9 cellular contexts compared by ENCODE assay signal in genomic region chr3:7086417-7086816, GRCh38.
"Had no signal": no experiment of that assay in that cellular context is flagged by ENCODE, and none has a peak within 500 bp of the region (broad histone marks: within the 10 kb centered on the region; RNA-seq: fewer than 3 reads in every experiment).

No MANE protein-coding gene starts in this region.

- H3K4me1 Mint-ChIP-seq: IgD-negative memory B cell had no signal

- H3K4me1 ChIP-seq: HAP-1 had no signal

- H3K27ac Mint-ChIP-seq: HFFc6, IgD-negative memory B cell had no signal

- H3K36me3 Mint-ChIP-seq: IgD-negative memory B cell had no signal

- H3K27ac ChIP-seq: GM23248, HL-60 had no signal

- H3K4me3 ChIP-seq: GM23248, HAP-1 had no signal

- H3K36me3 ChIP-seq: HAP-1 had no signal

- DNase-seq: GM23248, GOT3, H7, HFFc6 had no signal

- ATAC-seq: HCT116, HepG2 had no signal

- H3K4me3 Mint-ChIP-seq: HFFc6, IgD-negative memory B cell had no signal

- H3K9me3 ChIP-seq: HAP-1 had no signal

- H3K27me3 Mint-ChIP-seq: IgD-negative memory B cell had no signal
